In genomic region chr2:4269885-4270284, GRCh38 we compare ENCODE assay signal across 30 cellular contexts.
"Had no signal": no experiment of that assay in that cellular context is flagged by ENCODE, and none has a peak within 500 bp of the region (broad histone marks: within the 10 kb centered on the region; RNA-seq: fewer than 3 reads in every experiment).

No MANE protein-coding gene starts in this region.

- H3K27ac Mint-ChIP-seq: activated CD4-positive, alpha-beta memory T cell treated with anti-CD3 and anti-CD28 coated beads, Interleukin-2, amount 10 ng/mL, durations not matched to agents 7 days and 5 days; activated CD4-positive, alpha-beta T cell treated with anti-CD3 and anti-CD28 coated beads, Interleukin-2, amount 10 ng/mL, durations not matched to agents 24 days and 14 days; activated naive CD4-positive, alpha-beta T cell treated with anti-CD3 and anti-CD28 coated beads, Interleukin-2, amount 50 U/mL, for 24 hours; activated naive CD8-positive, alpha-beta T cell treated with anti-CD3 and anti-CD28 coated beads, Interleukin-2, amount 50 U/mL, for 24 hours; activated T-cell treated with anti-CD3 and anti-CD28 coated beads, Interleukin-2, amount 50 U/mL, for 24 hours; endodermal cell; natural killer cell treated with Interleukin-12 subunit alpha and Interleukin-12 subunit beta and Interleukin-15 and Interleukin-18, amount 100 ng/mL, for 72 hours; stimulated activated naive CD8-positive, alpha-beta T cell treated with anti-CD3 and anti-CD28 coated beads, Interleukin-15, Interleukin-2, amounts not matched to agents 100 ng/mL and 50 ng/mL, for 24 hours; T-helper 17 cell; type B pancreatic cell had no signal

- H3K4me3 ChIP-seq: breast epithelium, esophagus muscularis mucosa, left lung, lower lobe of right lung, mucosa of descending colon, skin epidermis, thoracic aorta, vagina had no signal

- H3K9me3 ChIP-seq: breast epithelium, esophagus muscularis mucosa, left lung, lower lobe of right lung, thoracic aorta, vagina had no signal

- H3K36me3 ChIP-seq: breast epithelium, esophagus muscularis mucosa, left lung, lower lobe of right lung, thoracic aorta, vagina, WERI-Rb-1 had no signal

- H3K4me1 Mint-ChIP-seq: activated CD4-positive, alpha-beta memory T cell treated with anti-CD3 and anti-CD28 coated beads, Interleukin-2, amount 10 ng/mL, durations not matched to agents 7 days and 5 days; activated CD4-positive, alpha-beta T cell treated with anti-CD3 and anti-CD28 coated beads, Interleukin-2, amount 10 ng/mL, durations not matched to agents 24 days and 14 days; activated naive CD4-positive, alpha-beta T cell treated with anti-CD3 and anti-CD28 coated beads, Interleukin-2, amount 50 U/mL, for 24 hours; activated naive CD8-positive, alpha-beta T cell treated with anti-CD3 and anti-CD28 coated beads, Interleukin-2, amount 50 U/mL, for 24 hours; endodermal cell; T-helper 17 cell had no signal

- H3K36me3 Mint-ChIP-seq: activated naive CD4-positive, alpha-beta T cell treated with anti-CD3 and anti-CD28 coated beads, Interleukin-2, amount 50 U/mL, for 24 hours; natural killer cell treated with Interleukin-12 subunit alpha and Interleukin-12 subunit beta and Interleukin-15 and Interleukin-18, amount 100 ng/mL, for 72 hours; type B pancreatic cell had no signal

- DNase-seq: activated CD4-positive, alpha-beta memory T cell treated with anti-CD3 and anti-CD28 coated beads, Interleukin-2, amount 10 ng/mL, durations not matched to agents 7 days and 5 days; activated CD4-positive, alpha-beta T cell treated with anti-CD3 and anti-CD28 coated beads, Interleukin-2, amount 10 ng/mL, durations not matched to agents 24 days and 14 days; activated CD8-positive, alpha-beta memory T cell treated with anti-CD3 and anti-CD28 coated beads, Interleukin-2, amount 50 U/mL, for 48 hours; activated gamma-delta T cell treated with Interleukin-2 at 50 U/mL for 16 hours; activated naive CD8-positive, alpha-beta T cell treated with anti-CD3 and anti-CD28 coated beads, Interleukin-2, amount 50 U/mL, for 24 hours; activated T-cell treated with anti-CD3 and anti-CD28 coated beads, Interleukin-2, amount 50 U/mL, for 24 hours; amygdala; central memory CD4-positive, alpha-beta T cell; endodermal cell; foreskin keratinocyte; kidney glomerular epithelial cell; left lung; lower lobe of right lung; mucosa of descending colon; stimulated activated CD4-positive, alpha-beta T cell treated with anti-CD3 and anti-CD28 coated beads, Interleukin-12 subunit alpha, Interleukin-12 subunit beta, amount 100 ng/mL, for 4 hours; stimulated activated CD4-positive, alpha-beta T cell treated with anti-CD3 and anti-CD28 coated beads, Interleukin-4, amount 100 ng/mL, for 1 hour; T-helper 17 cell; T1000; WERI-Rb-1 had no signal

- H3K9me3 Mint-ChIP-seq: activated CD4-positive, alpha-beta T cell treated with anti-CD3 and anti-CD28 coated beads, Interleukin-2, amount 10 ng/mL, durations not matched to agents 24 days and 14 days; activated naive CD4-positive, alpha-beta T cell treated with anti-CD3 and anti-CD28 coated beads, Interleukin-2, amount 50 U/mL, for 24 hours; activated naive CD8-positive, alpha-beta T cell treated with anti-CD3 and anti-CD28 coated beads, Interleukin-2, amount 50 U/mL, for 24 hours; endodermal cell; stimulated activated naive CD8-positive, alpha-beta T cell treated with anti-CD3 and anti-CD28 coated beads, Interleukin-15, Interleukin-2, amounts not matched to agents 100 ng/mL and 50 ng/mL, for 24 hours; type B pancreatic cell had no signal

- H3K27me3 Mint-ChIP-seq: activated CD4-positive, alpha-beta memory T cell treated with anti-CD3 and anti-CD28 coated beads, Interleukin-2, amount 10 ng/mL, durations not matched to agents 7 days and 5 days; activated CD4-positive, alpha-beta T cell treated with anti-CD3 and anti-CD28 coated beads, Interleukin-2, amount 10 ng/mL, durations not matched to agents 24 days and 14 days; activated naive CD4-positive, alpha-beta T cell treated with anti-CD3 and anti-CD28 coated beads, Interleukin-2, amount 50 U/mL, for 24 hours; activated naive CD8-positive, alpha-beta T cell treated with anti-CD3 and anti-CD28 coated beads, Interleukin-2, amount 50 U/mL, for 24 hours; activated T-cell treated with anti-CD3 and anti-CD28 coated beads, Interleukin-2, amount 50 U/mL, for 24 hours; natural killer cell treated with Interleukin-12 subunit alpha and Interleukin-12 subunit beta and Interleukin-15 and Interleukin-18, amount 100 ng/mL, for 72 hours; stimulated activated naive CD8-positive, alpha-beta T cell treated with anti-CD3 and anti-CD28 coated beads, Interleukin-15, Interleukin-2, amounts not matched to agents 100 ng/mL and 50 ng/mL, for 24 hours; T-helper 17 cell; type B pancreatic cell had no signal

- H3K27me3 ChIP-seq: breast epithelium, esophagus muscularis mucosa, foreskin keratinocyte, left lung, vagina had no signal

- H3K27ac ChIP-seq: breast epithelium, esophagus muscularis mucosa, foreskin keratinocyte, left lung, lower lobe of right lung, skin epidermis, thoracic aorta, vagina, WERI-Rb-1 had no signal

- H3K4me1 ChIP-seq: breast epithelium, esophagus muscularis mucosa, foreskin keratinocyte, left lung, lower lobe of right lung, vagina had no signal

- H3K4me3 Mint-ChIP-seq: activated CD4-positive, alpha-beta memory T cell treated with anti-CD3 and anti-CD28 coated beads, Interleukin-2, amount 10 ng/mL, durations not matched to agents 7 days and 5 days; activated CD4-positive, alpha-beta T cell treated with anti-CD3 and anti-CD28 coated beads, Interleukin-2, amount 10 ng/mL, durations not matched to agents 24 days and 14 days; activated naive CD4-positive, alpha-beta T cell treated with anti-CD3 and anti-CD28 coated beads, Interleukin-2, amount 50 U/mL, for 24 hours; activated naive CD8-positive, alpha-beta T cell treated with anti-CD3 and anti-CD28 coated beads, Interleukin-2, amount 50 U/mL, for 24 hours; activated T-cell treated with anti-CD3 and anti-CD28 coated beads, Interleukin-2, amount 50 U/mL, for 24 hours; endodermal cell; natural killer cell treated with Interleukin-12 subunit alpha and Interleukin-12 subunit beta and Interleukin-15 and Interleukin-18, amount 100 ng/mL, for 72 hours; stimulated activated naive CD8-positive, alpha-beta T cell treated with anti-CD3 and anti-CD28 coated beads, Interleukin-15, Interleukin-2, amounts not matched to agents 100 ng/mL and 50 ng/mL, for 24 hours; T-helper 17 cell; type B pancreatic cell had no signal

- ATAC-seq: activated CD4-positive, CD25-positive, alpha-beta regulatory T cell treated with anti-CD3 and anti-CD28 coated beads, Interleukin-2, amount 50 U/mL, for 24 hours; activated naive CD8-positive, alpha-beta T cell treated with anti-CD3 and anti-CD28 coated beads, Interleukin-2, amount 50 U/mL, for 24 hours; foreskin keratinocyte; left lung; lower lobe of right lung; mucosa of descending colon; natural killer cell treated with Interleukin-12 subunit alpha and Interleukin-12 subunit beta and Interleukin-15 and Interleukin-18, amount 100 ng/mL, for 72 hours; sciatic nerve; T-helper 17 cell had no signal
